In the genomic region with DNA sequence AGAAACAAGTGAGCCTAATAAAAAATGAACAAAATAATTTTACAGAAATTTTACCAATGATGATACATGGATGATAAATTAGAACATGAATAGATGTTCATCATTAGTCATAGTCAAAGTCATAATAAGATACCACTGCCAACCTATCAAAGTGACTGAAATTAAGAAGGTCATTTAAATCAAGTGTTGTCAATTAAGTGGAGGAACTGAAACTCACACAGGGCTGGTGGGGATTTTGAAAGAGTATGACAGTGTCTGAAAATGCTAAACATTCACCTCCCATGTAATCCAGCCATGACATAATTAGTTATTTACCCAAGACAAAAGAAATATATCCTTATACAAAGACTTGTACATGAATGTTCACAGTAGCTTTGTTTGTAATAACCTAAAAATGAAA, we compare ENCODE assay signal across 15 cellular contexts. TPM values are rescaled to one million over a fixed set of nuclear protein-coding genes. Genes with fewer than 3 reads are reported as not detected.
DNase-seq lines count a peak whose midpoint lies in the region; ATAC-seq, FAIRE-seq and TF ChIP-seq lines count a peak whose summit lies in the region.
"Had no signal": no experiment of that assay in that cellular context is flagged by ENCODE, and none has a peak within 500 bp of the region (broad histone marks: within the 10 kb centered on the region; RNA-seq: fewer than 3 reads in every experiment).

No MANE protein-coding gene starts in this region.

- no peak overlapping the region for H3K27ac Mint-ChIP-seq in activated CD4-positive, alpha-beta memory T cell treated with anti-CD3 and anti-CD28 coated beads, Interleukin-2, amount 10 ng/mL, durations not matched to agents 7 days and 5 days
- H3K27ac Mint-ChIP-seq: activated T-cell treated with anti-CD3 and anti-CD28 coated beads, Interleukin-2, amount 50 U/mL, for 24 hours; stimulated activated effector memory CD8-positive, alpha-beta T cell treated with anti-CD3 and anti-CD28 coated beads, Interleukin-12 subunit alpha, Interleukin-12 subunit beta, amount 100 ng/mL, for 72 hours had no signal

- DNase-seq in bronchial epithelial cell (ENCODE audit: low read depth) (peak; percentile 2), NCI-H146 (lab: John Stamatoyannopoulos, UW) (no peak), upper lobe of right lung (no peak), dedifferentiated amniotic fluid mesenchymal stem cell (ENCODE audit: extremely low spot score) (no peak)
- no peak for DNase-seq in activated CD4-positive, alpha-beta memory T cell treated with anti-CD3 and anti-CD28 coated beads, Interleukin-2, amount 10 ng/mL, durations not matched to agents 7 days and 5 days
- DNase-seq: activated T-cell treated with anti-CD3 and anti-CD28 coated beads, Interleukin-2, amount 50 U/mL, for 24 hours; brain microvascular endothelial cell; COR-L47; mesenchymal stem cell; NCI-H226; ovary had no signal

- H3K27me3 Mint-ChIP-seq in activated CD4-positive, alpha-beta memory T cell treated with anti-CD3 and anti-CD28 coated beads, Interleukin-2, amount 10 ng/mL, durations not matched to agents 7 days and 5 days: no peaks in the 10 kb centered on the region

- no peaks in the 10 kb centered on the region for H3K9me3 ChIP-seq in upper lobe of right lung
- H3K9me3 ChIP-seq: ovary had no signal

- no peaks in the 10 kb centered on the region for H3K4me1 ChIP-seq in upper lobe of right lung

- H3K4me3 ChIP-seq in bronchial epithelial cell (ENCODE audit: low read depth, low read length): no peak overlapping the region
- H3K4me3 ChIP-seq in upper lobe of right lung: no peak overlapping the region
- H3K4me3 ChIP-seq: ovary had no signal

- intact Hi-C loops in upper lobe of right lung (cut with DNase I): no loop called here

- H3K4me1 Mint-ChIP-seq in activated CD4-positive, alpha-beta memory T cell treated with anti-CD3 and anti-CD28 coated beads, Interleukin-2, amount 10 ng/mL, durations not matched to agents 7 days and 5 days: no peaks in the 10 kb centered on the region
- H3K4me1 Mint-ChIP-seq: stimulated activated effector memory CD8-positive, alpha-beta T cell treated with anti-CD3 and anti-CD28 coated beads, Interleukin-12 subunit alpha, Interleukin-12 subunit beta, amount 100 ng/mL, for 72 hours had no signal

- no peaks in the 10 kb centered on the region for H3K36me3 ChIP-seq in bronchial epithelial cell (ENCODE audit: control insufficient read depth, insufficient read depth, low read length)
- no peaks in the 10 kb centered on the region for H3K36me3 ChIP-seq in upper lobe of right lung
- H3K36me3 ChIP-seq: brain microvascular endothelial cell, ovary had no signal

- H3K27me3 ChIP-seq in bronchial epithelial cell (ENCODE audit: control insufficient read depth, insufficient read depth, low read length) (no peaks in the 10 kb centered on the region), upper lobe of right lung (no peaks in the 10 kb centered on the region)
- H3K27me3 ChIP-seq: brain microvascular endothelial cell, ovary had no signal

- ATAC-seq in GM19025 (IDR thresholded peaks at IDR 0.05; ENCODE audit: low read depth, unreplicated experiment) (peak; percentile 76), GM21723 (IDR thresholded peaks at IDR 0.05; ENCODE audit: unreplicated experiment) (peak; percentile 87), HG03139 (IDR thresholded peaks at IDR 0.05; ENCODE audit: unreplicated experiment) (peak; percentile 83), upper lobe of right lung (no peak)
- ATAC-seq: stimulated activated effector memory CD8-positive, alpha-beta T cell treated with anti-CD3 and anti-CD28 coated beads, Interleukin-12 subunit alpha, Interleukin-12 subunit beta, amount 100 ng/mL, for 72 hours had no signal

- H3K27ac ChIP-seq in upper lobe of right lung: no peak overlapping the region
- H3K27ac ChIP-seq: brain microvascular endothelial cell, ovary had no signal

- no peaks in the 10 kb centered on the region for H3K36me3 Mint-ChIP-seq in activated CD4-positive, alpha-beta memory T cell treated with anti-CD3 and anti-CD28 coated beads, Interleukin-2, amount 10 ng/mL, durations not matched to agents 7 days and 5 days (ENCODE audit: low read depth)
- H3K36me3 Mint-ChIP-seq: stimulated activated effector memory CD8-positive, alpha-beta T cell treated with anti-CD3 and anti-CD28 coated beads, Interleukin-12 subunit alpha, Interleukin-12 subunit beta, amount 100 ng/mL, for 72 hours had no signal

- POLR2A ChIA-PET in activated CD4-positive, alpha-beta memory T cell treated with anti-CD3 and anti-CD28 coated beads, Interleukin-2, amount 10 ng/mL, durations not matched to agents 7 days and 5 days (lab: Charles Lee): no interaction called here

- H3K9me3 Mint-ChIP-seq in activated CD4-positive, alpha-beta memory T cell treated with anti-CD3 and anti-CD28 coated beads, Interleukin-2, amount 10 ng/mL, durations not matched to agents 7 days and 5 days: no peaks in the 10 kb centered on the region
- H3K9me3 Mint-ChIP-seq: activated T-cell treated with anti-CD3 and anti-CD28 coated beads, Interleukin-2, amount 50 U/mL, for 24 hours; stimulated activated effector memory CD8-positive, alpha-beta T cell treated with anti-CD3 and anti-CD28 coated beads, Interleukin-12 subunit alpha, Interleukin-12 subunit beta, amount 100 ng/mL, for 72 hours had no signal

- TF ChIP-seq CTCF in bronchial epithelial cell (IDR thresholded peaks at IDR 0.05; ENCODE audit: insufficient read depth, low read length, severe bottlenecking): no peak
- no peak for TF ChIP-seq CTCF in upper lobe of right lung (IDR thresholded peaks at IDR 0.05)

- H3K4me3 Mint-ChIP-seq in activated CD4-positive, alpha-beta memory T cell treated with anti-CD3 and anti-CD28 coated beads, Interleukin-2, amount 10 ng/mL, durations not matched to agents 7 days and 5 days: no peak overlapping the region
- H3K4me3 Mint-ChIP-seq: activated T-cell treated with anti-CD3 and anti-CD28 coated beads, Interleukin-2, amount 50 U/mL, for 24 hours; stimulated activated effector memory CD8-positive, alpha-beta T cell treated with anti-CD3 and anti-CD28 coated beads, Interleukin-12 subunit alpha, Interleukin-12 subunit beta, amount 100 ng/mL, for 72 hours had no signal

- no peak for FAIRE-seq in bronchial epithelial cell (lab: Jason Lieb, UNC)

- CTCF ChIA-PET in activated CD4-positive, alpha-beta memory T cell treated with anti-CD3 and anti-CD28 coated beads, Interleukin-2, amount 10 ng/mL, durations not matched to agents 7 days and 5 days (lab: Charles Lee): no interaction called here

RNA-seq across cellular contexts. Expression of a gene that starts 57.1 kb away (rescaled TPM):
- total RNA-seq in bronchial epithelial cell (under 0.01 TPM in 1 of 2 replicates, not detected in the other), upper lobe of right lung (2.3 TPM)
- not detected for total RNA-seq in activated CD4-positive, alpha-beta memory T cell treated with anti-CD3 and anti-CD28 coated beads, Interleukin-2, amount 10 ng/mL, durations not matched to agents 7 days and 5 days
